15 cellular contexts compared by ENCODE assay signal in genomic region chr7:79741684-79742083, GRCh38.
A peak's percentile ranks its signal among the peaks of the same experiment; 100 is the strongest.
DNase-seq lines count a peak whose midpoint lies in the region; ATAC-seq and TF ChIP-seq lines count a peak whose summit lies in the region.
"Had no signal": no experiment of that assay in that cellular context is flagged by ENCODE, and none has a peak within 500 bp of the region (broad histone marks: within the 10 kb centered on the region; RNA-seq: fewer than 3 reads in every experiment).

No MANE protein-coding gene starts in this region.

- WGBS in right lobe of liver (ENCODE audit: insufficient coverage, low coverage, low lambda C conversion rate, missing lambda C conversion rate) = 20% methylated on average over 3 of the region's 3 CpGs

- H3K79me2 ChIP-seq in Loucy (ENCODE audit: insufficient read depth, low read length) = no peaks in the 10 kb centered on the region

- no peak overlapping the region for H2AFZ ChIP-seq in Loucy (ENCODE audit: low read length)

- H3K9me3 ChIP-seq in Loucy (ENCODE audit: insufficient read depth, low read depth, low read length) = no peaks in the 10 kb centered on the region
- H3K9me3 ChIP-seq in right lobe of liver = no peaks in the 10 kb centered on the region
- H3K9me3 ChIP-seq in vagina = no peaks in the 10 kb centered on the region

- no peaks in the 10 kb centered on the region for H3F3A ChIP-seq in Loucy (ENCODE audit: low read depth)

- H3K27ac ChIP-seq in C4-2B = no peak overlapping the region
- H3K27ac ChIP-seq in right lobe of liver = no peak overlapping the region
- no peak overlapping the region for H3K27ac ChIP-seq in vagina

- H3K4me3 ChIP-seq in Loucy (ENCODE audit: low read length, poor library complexity, severe bottlenecking) (no peak overlapping the region), right lobe of liver (no peak overlapping the region), vagina (no peak overlapping the region)

- H3K4me1 Mint-ChIP-seq in chondrocyte (ENCODE audit: low read depth) = no peaks in the 10 kb centered on the region
- H3K4me1 Mint-ChIP-seq: activated naive CD8-positive, alpha-beta T cell treated with anti-CD3 and anti-CD28 coated beads, Interleukin-2, amount 50 U/mL, for 24 hours; CD8-positive, alpha-beta memory T cell had no signal

- TF ChIP-seq POLR2A in right lobe of liver (IDR thresholded peaks at IDR 0.05) = no peak
- no peak for TF ChIP-seq POLR2A in vagina (IDR thresholded peaks at IDR 0.05)

- H3K9me2 ChIP-seq in Loucy (replicated peaks; ENCODE audit: low read depth, low read length) = no peaks in the 10 kb centered on the region

- no peaks in the 10 kb centered on the region for H3K9me3 Mint-ChIP-seq in chondrocyte (ENCODE audit: low read depth)
- H3K9me3 Mint-ChIP-seq: activated naive CD8-positive, alpha-beta T cell treated with anti-CD3 and anti-CD28 coated beads, Interleukin-2, amount 50 U/mL, for 24 hours had no signal

- H3K36me3 ChIP-seq in Loucy (ENCODE audit: insufficient read depth, low read length) = no peaks in the 10 kb centered on the region
- no peaks in the 10 kb centered on the region for H3K36me3 ChIP-seq in right lobe of liver
- H3K36me3 ChIP-seq in vagina = no peaks in the 10 kb centered on the region

- no peak overlapping the region for H3K9ac ChIP-seq in Loucy (ENCODE audit: low read depth, low read length, poor library complexity, severe bottlenecking)

- H3K36me3 Mint-ChIP-seq in chondrocyte (ENCODE audit: low read depth) = no peaks in the 10 kb centered on the region
- H3K36me3 Mint-ChIP-seq: CD8-positive, alpha-beta memory T cell had no signal

- peak; percentile 36 to 53 (median 46) for ATAC-seq in right lobe of liver
- ATAC-seq: activated naive CD8-positive, alpha-beta T cell treated with anti-CD3 and anti-CD28 coated beads, Interleukin-2, amount 50 U/mL, for 24 hours; effector memory CD8-positive, alpha-beta T cell had no signal

- no peak overlapping the region for H3K4me2 ChIP-seq in Loucy (ENCODE audit: low read depth, low read length, poor library complexity, severe bottlenecking)

- DNase-seq in chondrocyte (ENCODE audit: low spot score) (no peak), right lobe of liver (no peak), NCI-H2227 treated with DMSO at 0.1 percent for 48 hours (lab: John Stamatoyannopoulos, UW) (no peak), vagina (ENCODE audit: extremely low spot score in 2 of 2) (no peak), GM20000 (ENCODE audit: low spot score) (no peak)
- DNase-seq in effector CD4-positive, alpha-beta T cell = no peak
- DNase-seq: activated naive CD8-positive, alpha-beta T cell treated with anti-CD3 and anti-CD28 coated beads, Interleukin-2, amount 50 U/mL, for 24 hours; CD8-positive, alpha-beta memory T cell; effector memory CD8-positive, alpha-beta T cell; NCI-H1092; NCI-H446 treated with DMSO at 0.1 percent for 48 hours; retina; SHP77 had no signal

- TF ChIP-seq CTCF in C4-2B (conservative IDR thresholded peaks at IDR 0.05) (peak; percentile 47), Loucy (conservative IDR thresholded peaks at IDR 0.05; ENCODE audit: low read length) (peak; percentile 39), chondrocyte (IDR thresholded peaks at IDR 0.05) (peak; percentile 57), right lobe of liver (IDR thresholded peaks at IDR 0.05) (peak; percentile 38 to 42 (median 39)), vagina (IDR thresholded peaks at IDR 0.05) (no peak), GM20000 (IDR thresholded peaks at IDR 0.05; ENCODE audit: extremely low read depth, missing control alignments) (no peak)

- H3K27me3 Mint-ChIP-seq in chondrocyte (ENCODE audit: low read depth) = peaks cover 7% of the 10 kb centered on the region
- H3K27me3 Mint-ChIP-seq: activated naive CD8-positive, alpha-beta T cell treated with anti-CD3 and anti-CD28 coated beads, Interleukin-2, amount 50 U/mL, for 24 hours; CD8-positive, alpha-beta memory T cell; effector memory CD8-positive, alpha-beta T cell had no signal

- H3K4me1 ChIP-seq in Loucy (ENCODE audit: insufficient read depth, low read length, poor library complexity, severe bottlenecking) (no peaks in the 10 kb centered on the region), right lobe of liver (no peaks in the 10 kb centered on the region), vagina (no peaks in the 10 kb centered on the region)

- H4K20me1 ChIP-seq in Loucy (ENCODE audit: insufficient read depth, low read length, poor library complexity, severe bottlenecking) = no peaks in the 10 kb centered on the region

- no peak overlapping the region for H3K27ac Mint-ChIP-seq in chondrocyte (ENCODE audit: unreplicated experiment)
- H3K27ac Mint-ChIP-seq: activated naive CD8-positive, alpha-beta T cell treated with anti-CD3 and anti-CD28 coated beads, Interleukin-2, amount 50 U/mL, for 24 hours; CD8-positive, alpha-beta memory T cell; effector memory CD8-positive, alpha-beta T cell had no signal

- intact Hi-C loops in right lobe of liver (cut with DNase I) = no loop called here
- intact Hi-C loops in vagina (cut with DNase I) = no loop called here

- H3K4me3 Mint-ChIP-seq in chondrocyte (ENCODE audit: unreplicated experiment) = no peak overlapping the region
- H3K4me3 Mint-ChIP-seq: activated naive CD8-positive, alpha-beta T cell treated with anti-CD3 and anti-CD28 coated beads, Interleukin-2, amount 50 U/mL, for 24 hours; CD8-positive, alpha-beta memory T cell; effector memory CD8-positive, alpha-beta T cell had no signal

- H3K27me3 ChIP-seq in Loucy (ENCODE audit: insufficient read depth, low read length, poor library complexity, severe bottlenecking) = no peaks in the 10 kb centered on the region
- no peaks in the 10 kb centered on the region for H3K27me3 ChIP-seq in right lobe of liver
- H3K27me3 ChIP-seq in vagina = no peaks in the 10 kb centered on the region

Comparison
In these comparisons a context has a peak if more than half of its experiments do, and no peak if none do; other contexts are left out.
1. CTCF ChIP-seq: peak in C4-2B (single experiment), Loucy (single experiment), chondrocyte (single experiment) and right lobe of liver (4 of 4); none in vagina (0 of 3) and GM20000 (single experiment).